ENCODE assay signal across 8 cellular contexts in genomic region chr15:92907880-92908279, GRCh38. TPM values are rescaled to one million over a fixed set of nuclear protein-coding genes. Genes with fewer than 3 reads are reported as not detected.
DNase-seq lines count a peak whose midpoint lies in the region; ATAC-seq and TF ChIP-seq lines count a peak whose summit lies in the region.

No MANE protein-coding gene starts in this region.

- peak overlapping the region; percentile 6; the same call in 1 of the 2 replicates for H3K4me3 ChIP-seq in HFF-Myc (replicated peaks; ENCODE audit: low read depth, low read length)
- H3K4me3 ChIP-seq in foreskin fibroblast (ENCODE audit: low read depth in 1 of 2, low read length in 2 of 2) = peak overlapping the region; percentile 2 to 25
- H3K4me3 ChIP-seq in mucosa of descending colon = no peak overlapping the region

- H3K4me1 ChIP-seq in mucosa of descending colon (ENCODE audit: low read depth) = peaks cover 51% of the 10 kb centered on the region

- CTCF ChIA-PET in activated CD4-positive, alpha-beta memory T cell treated with anti-CD3 and anti-CD28 coated beads, Interleukin-2, amount 10 ng/mL, durations not matched to agents 7 days and 5 days (lab: Charles Lee) = interaction anchor here (0.6 to 10.0 kb wide), 18 partner anchors 8 to 111 kb away, joined by 3 to 116 read pairs (median 4); partner anchors contain the start of gene CHD2

- DNase-seq in AG08396 (ENCODE audit: low spot score) (peak; percentile 50), HFF-Myc (ENCODE audit: extremely low read depth, low read depth) (no peak), foreskin fibroblast (peak; percentile 78 to 85), renal cortical epithelial cell (ENCODE audit: low read depth) (peak; percentile 91), NCI-H2196 (lab: John Stamatoyannopoulos, UW; ENCODE audit: unreplicated experiment) (no peak), mucosa of descending colon (no peak)
- no peak for DNase-seq in activated CD4-positive, alpha-beta memory T cell treated with anti-CD3 and anti-CD28 coated beads, Interleukin-2, amount 10 ng/mL, durations not matched to agents 7 days and 5 days

- H3K9me3 ChIP-seq in mucosa of descending colon = no peaks in the 10 kb centered on the region

- no peaks in the 10 kb centered on the region for H3K27me3 Mint-ChIP-seq in activated CD4-positive, alpha-beta memory T cell treated with anti-CD3 and anti-CD28 coated beads, Interleukin-2, amount 10 ng/mL, durations not matched to agents 7 days and 5 days

- peak overlapping the region; percentile 100 for H3K27ac Mint-ChIP-seq in activated CD4-positive, alpha-beta memory T cell treated with anti-CD3 and anti-CD28 coated beads, Interleukin-2, amount 10 ng/mL, durations not matched to agents 7 days and 5 days

- ATAC-seq in HG03342 (IDR thresholded peaks at IDR 0.05; ENCODE audit: unreplicated experiment) = no peak
- no peak for ATAC-seq in mucosa of descending colon

- H3K4me1 Mint-ChIP-seq in activated CD4-positive, alpha-beta memory T cell treated with anti-CD3 and anti-CD28 coated beads, Interleukin-2, amount 10 ng/mL, durations not matched to agents 7 days and 5 days = peaks cover 79% of the 10 kb centered on the region

- H3K9me3 Mint-ChIP-seq in activated CD4-positive, alpha-beta memory T cell treated with anti-CD3 and anti-CD28 coated beads, Interleukin-2, amount 10 ng/mL, durations not matched to agents 7 days and 5 days = no peaks in the 10 kb centered on the region

- intact Hi-C loops in mucosa of descending colon (cut with DNase I, micrococcal nuclease) = no loop called here

- POLR2A ChIA-PET in activated CD4-positive, alpha-beta memory T cell treated with anti-CD3 and anti-CD28 coated beads, Interleukin-2, amount 10 ng/mL, durations not matched to agents 7 days and 5 days (lab: Charles Lee) = interaction anchor here (2.6 to 11.6 kb wide), 7 partner anchors 8 to 101 kb away, joined by 18 to 1323 read pairs (median 46); partner anchors contain the start of gene CHD2

- H3K36me3 Mint-ChIP-seq in activated CD4-positive, alpha-beta memory T cell treated with anti-CD3 and anti-CD28 coated beads, Interleukin-2, amount 10 ng/mL, durations not matched to agents 7 days and 5 days (ENCODE audit: low read depth) = peaks cover 82% of the 10 kb centered on the region

- TF ChIP-seq CTCF in HFF-Myc (IDR thresholded peaks at IDR 0.05; ENCODE audit: low read depth, low read length, missing control alignments) (no peak), foreskin fibroblast (IDR thresholded peaks at IDR 0.05; ENCODE audit: low read depth, low read length) (no peak), mucosa of descending colon (IDR thresholded peaks at IDR 0.05) (no peak)

- H3K4me3 Mint-ChIP-seq in activated CD4-positive, alpha-beta memory T cell treated with anti-CD3 and anti-CD28 coated beads, Interleukin-2, amount 10 ng/mL, durations not matched to agents 7 days and 5 days = peak overlapping the region; percentile 92

- H3K36me3 ChIP-seq in mucosa of descending colon (ENCODE audit: low read depth) = no peaks in the 10 kb centered on the region

RNA-seq across cellular contexts. Expression of gene CHD2, which starts 7.8 kb away (rescaled TPM):
- 100 to 1,000 TPM; 141 to 155 TPM for total RNA-seq in activated CD4-positive, alpha-beta memory T cell treated with anti-CD3 and anti-CD28 coated beads, Interleukin-2, amount 10 ng/mL, durations not matched to agents 7 days and 5 days
- total RNA-seq in renal cortical epithelial cell = 35.4 and 92.3 TPM in 2 replicates
- 100 to 1,000 TPM in 2 of 3 donors, 10 to 100 TPM in 1; 86.2 to 128 (median 110) TPM for total RNA-seq in mucosa of descending colon

Comparison
In these comparisons a context has a peak if more than half of its experiments do, and no peak if none do; other contexts are left out.
1. DNase-seq: peak in AG08396 (single experiment), foreskin fibroblast (2 of 2) and renal cortical epithelial cell (single experiment); none in HFF-Myc (single experiment), activated CD4-positive, alpha-beta memory T cell treated with anti-CD3 and anti-CD28 coated beads, Interleukin-2, amount 10 ng/mL, durations not matched to agents 7 days and 5 days (single experiment), NCI-H2196 (single experiment) and mucosa of descending colon (0 of 3).